In the genomic region with DNA sequence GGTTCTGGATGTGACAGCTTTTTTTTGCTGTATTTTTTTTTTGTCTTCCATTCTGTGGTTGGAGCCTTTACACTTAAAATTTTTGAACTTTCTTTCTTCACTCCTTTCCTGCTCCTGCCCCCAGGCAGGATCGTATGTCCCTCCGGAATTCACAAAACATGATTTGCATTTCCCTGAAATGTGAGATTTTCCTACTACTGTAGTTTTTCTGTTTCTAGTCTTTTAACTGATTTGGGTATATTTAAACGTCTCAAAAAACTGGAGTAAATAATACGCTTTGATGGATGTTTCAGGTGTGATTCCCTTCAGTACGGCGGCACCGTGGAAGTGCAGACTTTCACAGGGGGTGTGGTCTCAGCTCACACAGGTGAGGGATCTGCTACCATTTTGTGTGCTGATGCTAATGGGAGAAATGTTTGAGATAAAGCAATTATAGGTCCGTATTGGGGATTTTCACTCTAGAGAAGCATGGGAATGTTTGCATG, we compare ENCODE assay signal across 8 cellular contexts. TPM values are rescaled to one million over a fixed set of nuclear protein-coding genes. Genes with fewer than 3 reads are reported as not detected.
DNase-seq lines count a peak whose midpoint lies in the region; ATAC-seq and TF ChIP-seq lines count a peak whose summit lies in the region.

No MANE protein-coding gene starts in this region.

- peak overlapping the region; percentile 99 for H3K27ac ChIP-seq in SK-N-MC
- peak overlapping the region; percentile 95 for H3K27ac ChIP-seq in psoas muscle

- no peaks in the 10 kb centered on the region for H3K27me3 ChIP-seq in psoas muscle (ENCODE audit: insufficient read depth in 3 of 3, low read length in 2 of 3)

- H3K36me3 ChIP-seq in SK-N-MC (ENCODE audit: insufficient read depth, low read length) (peaks cover 45% of the 10 kb centered on the region), psoas muscle (ENCODE audit: insufficient read depth in 1 of 2, low read depth in 1 of 2) (peaks cover 3 to 49% of the 10 kb centered on the region in 2 donors)

- no peak for ATAC-seq in psoas muscle
- no peak for ATAC-seq in GM18873 (IDR thresholded peaks at IDR 0.05; ENCODE audit: low FRiP score, unreplicated experiment)
- ATAC-seq in HG03439 (IDR thresholded peaks at IDR 0.05; ENCODE audit: unreplicated experiment) = no peak

- TF ChIP-seq CTCF in fibroblast of mammary gland (conservative IDR thresholded peaks at IDR 0.05; ENCODE audit: control insufficient read depth, insufficient read depth, low read depth, low read length) = no peak
- no peak for TF ChIP-seq CTCF in psoas muscle (IDR thresholded peaks at IDR 0.05)

- intact Hi-C loops in psoas muscle (cut with DNase I) = loop anchor here (5.0 kb wide), 2 partner anchors 37 to 43 kb away; a partner anchor contains a TSS

- peak overlapping the region; percentile 100 for H3K9ac ChIP-seq in SK-N-MC (ENCODE audit: insufficient read length)

- DNase-seq in SK-N-MC (ENCODE audit: low read depth, low spot score) = no peak
- no peak for DNase-seq in fibroblast of mammary gland (ENCODE audit: low read depth)
- no peak for DNase-seq in psoas muscle
- no peak for DNase-seq in NCI-H2081 treated with DMSO at 0.1 percent for 48 hours (lab: John Stamatoyannopoulos, UW)
- DNase-seq in DMS79 treated with DMSO at 0.1 percent for 48 hours (lab: John Stamatoyannopoulos, UW) = no peak

- H3K4me3 ChIP-seq in GM08714 (ENCODE audit: low read length) = peak overlapping the region; percentile 74
- peak overlapping the region; percentile 99 for H3K4me3 ChIP-seq in SK-N-MC
- peak overlapping the region; percentile 86 for H3K4me3 ChIP-seq in fibroblast of mammary gland (ENCODE audit: control insufficient read depth, low read depth, low read length)
- H3K4me3 ChIP-seq in psoas muscle = peak overlapping the region; percentile 98

- no peaks in the 10 kb centered on the region for H3K9me3 ChIP-seq in SK-N-MC (ENCODE audit: low read depth, low read length)
- no peaks in the 10 kb centered on the region for H3K9me3 ChIP-seq in psoas muscle

- H3K4me1 ChIP-seq in psoas muscle = peaks cover 17% of the 10 kb centered on the region

- WGBS in psoas muscle, 3 donors = 46 to 55% (median 46%) methylated on average over 8 of the region's 8 CpGs

RNA-seq across cellular contexts. Expression of gene SRCAP, which starts 0.7 kb away (rescaled TPM):
- total RNA-seq in psoas muscle = 10 to 100 TPM; 37.8 to 50.1 (median 45.2) TPM
- polyA plus RNA-seq in psoas muscle = 10 to 100 TPM in 1 of 3 donors, 1 to 10 TPM in 2; 4.4 to 32.7 (median 4.5) TPM

RNA-seq across cellular contexts. Expression of gene FBRS, which starts 41.4 kb away (rescaled TPM):
- 10 to 100 TPM; 31.2 to 58.5 (median 38.6) TPM for total RNA-seq in psoas muscle
- 10 to 100 TPM; 24.8 to 35.5 (median 29.3) TPM for polyA plus RNA-seq in psoas muscle

RNA-seq across cellular contexts. Expression of gene PHKG2, which starts 48.6 kb away (rescaled TPM):
- 10 to 100 TPM; 10.1 to 13.5 (median 12.9) TPM for total RNA-seq in psoas muscle
- 10 to 100 TPM; 13.2 to 21.3 (median 13.8) TPM for polyA plus RNA-seq in psoas muscle

RNA-seq across cellular contexts. Expression of gene PRR14, which starts 48.9 kb away (rescaled TPM):
- total RNA-seq in psoas muscle = 10 to 100 TPM; 13.4 to 26.4 (median 15.9) TPM
- polyA plus RNA-seq in psoas muscle = 10 to 100 TPM; 23.8 to 26.8 (median 25.5) TPM
